Comparison of ENCODE assay signal across 19 cellular contexts in the genomic region with DNA sequence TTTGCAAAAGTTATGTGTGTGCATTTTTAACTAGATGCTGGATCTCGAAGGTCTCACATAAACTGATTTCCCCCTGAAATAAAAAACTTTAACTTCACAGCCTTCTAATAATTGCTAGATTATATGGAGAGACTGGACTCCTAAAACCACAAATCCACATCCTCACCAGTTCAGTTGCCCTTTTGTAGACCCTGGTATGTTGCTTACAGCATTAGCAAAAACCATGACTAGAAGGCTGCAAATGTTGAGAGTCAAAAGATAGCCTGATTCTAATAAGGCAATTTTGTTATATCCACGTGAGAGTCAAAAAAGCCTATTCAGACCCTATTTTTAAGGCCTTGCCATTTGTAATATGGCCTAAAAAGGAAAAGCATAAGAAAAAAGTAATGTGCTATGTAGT. TPM values are rescaled to one million over a fixed set of nuclear protein-coding genes. Genes with fewer than 3 reads are reported as not detected.
DNase-seq lines count a peak whose midpoint lies in the region; ATAC-seq and TF ChIP-seq lines count a peak whose summit lies in the region.
"Had no signal": no experiment of that assay in that cellular context is flagged by ENCODE, and none has a peak within 500 bp of the region (broad histone marks: within the 10 kb centered on the region; RNA-seq: fewer than 3 reads in every experiment).

No MANE protein-coding gene starts in this region.

- H3K36me3 ChIP-seq in IMR-90 (ENCODE audit: control insufficient read depth, insufficient read depth, low read length) (no peaks in the 10 kb centered on the region; the same call in 1 of the 2 replicates), mesendoderm (ENCODE audit: control insufficient read depth, insufficient read depth, low read length) (no peaks in the 10 kb centered on the region)
- H3K36me3 ChIP-seq: tibial artery had no signal

- intact Hi-C loops in IMR-90 (cut with micrococcal nuclease): no loop called here

- POLR2A ChIA-PET in IMR-90 (lab: Charles Lee; ENCODE audit: unreplicated experiment): no interaction called here

- H3K18ac ChIP-seq in IMR-90 (ENCODE audit: low read depth, low read length): no peak overlapping the region
- no peak overlapping the region for H3K18ac ChIP-seq in mesendoderm (ENCODE audit: low read length)

- TF ChIP-seq RAD21 in IMR-90 (IDR thresholded peaks at IDR 0.05; ENCODE audit: low read length): no peak

- H3K14ac ChIP-seq in IMR-90 (replicated peaks; ENCODE audit: low read depth, low read length): peak overlapping the region; percentile 66

- no TSS peak for BruUV-seq in IMR-90 (replicated peaks; lab: Mats Ljungman, UMichigan)

- no peak for TF ChIP-seq POLR2A in IMR-90 (IDR thresholded peaks at IDR 0.05; ENCODE audit: low read depth, low read length)

- H3K27me3 ChIP-seq in IMR-90 (ENCODE audit: control insufficient read depth, insufficient read depth, low read length) (no peaks in the 10 kb centered on the region), mesendoderm (ENCODE audit: insufficient read depth, low read length, poor library complexity) (no peaks in the 10 kb centered on the region)
- H3K27me3 ChIP-seq: dorsolateral prefrontal cortex, tibial artery had no signal

- H3K9ac ChIP-seq in IMR-90 (ENCODE audit: low read depth, low read length) (no peak overlapping the region), mesendoderm (ENCODE audit: low read length) (no peak overlapping the region)

- H2BK120ac ChIP-seq in IMR-90 (ENCODE audit: low read depth, low read length) (0 out of 2 replicates have a peak overlapping the region, but pooled peaks have one; percentile 32), mesendoderm (ENCODE audit: low read depth, low read length) (no peak overlapping the region)

- no peak overlapping the region for H3K4ac ChIP-seq in IMR-90 (ENCODE audit: low read depth, low read length)
- no peak overlapping the region for H3K4ac ChIP-seq in mesendoderm (ENCODE audit: low read depth, low read length)

- H3K23ac ChIP-seq in IMR-90 (ENCODE audit: low read depth, low read length): peak overlapping the region; percentile 58; the same call in 1 of the 2 replicates
- H3K23ac ChIP-seq in mesendoderm (ENCODE audit: low read length): no peak overlapping the region

- H2BK20ac ChIP-seq in IMR-90 (ENCODE audit: low read depth, low read length): peak overlapping the region; percentile 72; the same call in 1 of the 2 replicates

- peak; percentile 60 for DNase-seq in IMR-90
- DNase-seq in astrocyte of the spinal cord (ENCODE audit: low read depth, low spot score): peak; percentile 78
- DNase-seq in mesendoderm: no peak
- DNase-seq in C1 segment of cervical spinal cord (lab: John Stamatoyannopoulos, UW): no peak
- no peak for DNase-seq in OCI-M2 (lab: John Stamatoyannopoulos, UW; ENCODE audit: unreplicated experiment)
- DNase-seq: DMS79 treated with DMSO at 0.1 percent for 48 hours, dorsolateral prefrontal cortex, hippocampal formation, KG1, left cardiac atrium, mucosa of descending colon, NCI-H1105, occipital lobe, RPMI8226, small intestine, T-helper 17 cell, tibial artery had no signal

- no peak overlapping the region for H3K4me3 ChIP-seq in IMR-90 (ENCODE audit: insufficient read depth, low read depth, low read length)
- H3K4me3 ChIP-seq in astrocyte of the spinal cord (ENCODE audit: low read depth, low read length): no peak overlapping the region
- no peak overlapping the region for H3K4me3 ChIP-seq in mesendoderm (ENCODE audit: low read length)
- H3K4me3 ChIP-seq: dorsolateral prefrontal cortex, mucosa of descending colon, tibial artery had no signal

- H4K91ac ChIP-seq in IMR-90 (ENCODE audit: insufficient read depth, low read depth, low read length): peak overlapping the region; percentile 31; the same call in 1 of the 2 replicates

- ATAC-seq in IMR-90 (ENCODE audit: low read depth) (no peak), GM19395 (IDR thresholded peaks at IDR 0.05; ENCODE audit: unreplicated experiment) (no peak), HG03439 (IDR thresholded peaks at IDR 0.05; ENCODE audit: unreplicated experiment) (no peak)
- ATAC-seq: mucosa of descending colon, T-helper 17 cell had no signal

- H2AFZ ChIP-seq in IMR-90 (replicated peaks; ENCODE audit: low read length, poor library complexity): no peak overlapping the region

- H2BK15ac ChIP-seq in IMR-90 (ENCODE audit: low read depth, low read length): no peak overlapping the region
- H2BK15ac ChIP-seq in mesendoderm (replicated peaks; ENCODE audit: low read depth): peak overlapping the region; percentile 36

- no CpG with 5 or more reads among the region's 2 CpGs for WGBS in IMR-90 (ENCODE audit: extremely low coverage in 2 of 2, insufficient read length in 1 of 2), 2 experiments
- no CpG with 5 or more reads among the region's 2 CpGs for WGBS in mesendoderm (ENCODE audit: extremely low coverage, insufficient coverage, low lambda C conversion rate)

- H3K56ac ChIP-seq in IMR-90 (ENCODE audit: extremely low read depth, insufficient read depth, low read length) (no peak overlapping the region), mesendoderm (ENCODE audit: low read length) (no peak overlapping the region)

- CTCF ChIA-PET in IMR-90 (lab: Yijun Ruan, JAX): interaction anchor here (1.2 kb wide), 1 partner anchor 32 kb away, joined by 4 read pairs; no protein-coding TSS in a partner anchor

- peaks cover 31% of the 10 kb centered on the region for H4K20me1 ChIP-seq in IMR-90 (ENCODE audit: insufficient read depth, low read length)

- H2AK5ac ChIP-seq in IMR-90 (ENCODE audit: low read depth, low read length) (no peak overlapping the region), mesendoderm (ENCODE audit: low read length) (no peak overlapping the region)

- H4K8ac ChIP-seq in IMR-90 (ENCODE audit: low read depth in 2 of 2, low read length in 2 of 2): peak overlapping the region in 1 of 2 experiments; percentile 24; a peak in 1 of 4 replicates
- H4K8ac ChIP-seq in mesendoderm (ENCODE audit: low read depth, low read length): no peak overlapping the region

- dilution Hi-C loops in IMR-90 (cut with HindIII; ENCODE audit: low sequenced_read_pairs, unreplicated experiment): no loop called here

- peak overlapping the region; percentile 40; the same call in 1 of the 2 replicates for H3K4me2 ChIP-seq in IMR-90 (ENCODE audit: low read depth, low read length)
- H3K4me2 ChIP-seq in mesendoderm (ENCODE audit: low read length): no peak overlapping the region

- H3K79me2 ChIP-seq in mesendoderm (ENCODE audit: control insufficient read depth, insufficient read depth, low read length): peaks cover 18% of the 10 kb centered on the region

- no peak for TF ChIP-seq CTCF in IMR-90 (conservative IDR thresholded peaks at IDR 0.05; ENCODE audit: low read depth, low read length)
- no peak for TF ChIP-seq CTCF in astrocyte of the spinal cord (IDR thresholded peaks at IDR 0.05; ENCODE audit: low read depth, low read length)

- H3K4me1 ChIP-seq in IMR-90 (ENCODE audit: control insufficient read depth, insufficient read depth, low read length) (peaks cover 18% of the 10 kb centered on the region), mesendoderm (ENCODE audit: control insufficient read depth, low read depth, low read length) (peaks cover 6% of the 10 kb centered on the region)

- no peak overlapping the region for H3K27ac ChIP-seq in IMR-90 (ENCODE audit: insufficient read depth, low read length)
- H3K27ac ChIP-seq in mesendoderm (ENCODE audit: low read depth, low read length): no peak overlapping the region
- H3K27ac ChIP-seq: dorsolateral prefrontal cortex had no signal

- H2BK5ac ChIP-seq in IMR-90 (ENCODE audit: low read depth, low read length, poor library complexity, severe bottlenecking) (peak overlapping the region; percentile 53), mesendoderm (ENCODE audit: low read length) (no peak overlapping the region)

- H2AK9ac ChIP-seq in IMR-90 (replicated peaks; ENCODE audit: low read depth, low read length, poor library complexity): no peak overlapping the region

- H3K79me1 ChIP-seq in IMR-90 (ENCODE audit: low read depth in 1 of 2, low read length in 2 of 2) (peaks cover 23 to 71% of the 10 kb centered on the region in 2 experiments), mesendoderm (ENCODE audit: low read length) (peaks cover 7% of the 10 kb centered on the region)

- H4K5ac ChIP-seq in IMR-90 (ENCODE audit: low read depth, low read length) (peak overlapping the region; percentile 36; the same call in 1 of the 2 replicates), mesendoderm (ENCODE audit: low read length) (no peak overlapping the region)

- in situ Hi-C loops in IMR-90 (cut with MboI; ENCODE audit: low sequenced_read_pairs) (no loop called here), astrocyte of the spinal cord (cut with HindIII; ENCODE audit: low sequenced_read_pairs) (no loop called here)

- H3K9me1 ChIP-seq in IMR-90 (ENCODE audit: insufficient read depth, low read length): peaks cover 17% of the 10 kb centered on the region

- no peaks in the 10 kb centered on the region for H3K9me3 ChIP-seq in IMR-90 (ENCODE audit: control insufficient read depth, insufficient read depth, low read length)
- H3K9me3 ChIP-seq: mucosa of descending colon, tibial artery had no signal

TF ChIP-seq in IMR-90, 13 proteins besides CTCF, POLR2A, EP300 and RAD21:
- TF ChIP-seq SMC3 (IDR thresholded peaks at IDR 0.05; ENCODE audit: low read depth, low read length): no peak
- TF ChIP-seq RFX5 (IDR thresholded peaks at IDR 0.05; ENCODE audit: low read depth, low read length): no peak
- no peak for TF ChIP-seq MAZ (IDR thresholded peaks at IDR 0.05; ENCODE audit: borderline replicate concordance, low read depth, low read length)
- TF ChIP-seq RCOR1 (IDR thresholded peaks at IDR 0.05; ENCODE audit: insufficient replicate concordance, low read length): no peak

RNA-seq across cellular contexts. Expression of gene RASSF8, which starts 37.4 kb away (rescaled TPM):
- total RNA-seq in IMR-90 (2012; rRNA removed): 50.5 and 50.8 TPM in 2 replicates
- polyA plus RNA-seq in IMR-90 (2012; rRNA removed): 10.8 and 11.1 TPM in 2 replicates
- 3.9 and 4.3 TPM in 2 replicates for polyA plus RNA-seq in IMR-90 (2012; cell fraction: cytosol; rRNA removed)
- 2.1 and 10.1 TPM in 2 replicates for polyA plus RNA-seq in IMR-90 (2012; cell fraction: nucleus; rRNA removed; ENCODE audit: low replicate concordance)
- 15.3 TPM for polyA plus RNA-seq in mesendoderm (2013, experiment 1 of 2)
- polyA plus RNA-seq in mesendoderm (2013, experiment 2 of 2): 14.8 TPM

Comparison
In these comparisons a context has a peak if more than half of its experiments do, and no peak if none do; other contexts are left out.
1. DNase-seq: peak in IMR-90 (single experiment) and astrocyte of the spinal cord (single experiment); none in mesendoderm (single experiment), C1 segment of cervical spinal cord (0 of 14) and OCI-M2 (single experiment).